In genomic region chr10:71596759-71597158, GRCh38 we compare ENCODE assay signal across 18 cellular contexts.
DNase-seq lines count a peak whose midpoint lies in the region; ATAC-seq and TF ChIP-seq lines count a peak whose summit lies in the region.
"Had no signal": no experiment of that assay in that cellular context is flagged by ENCODE, and none has a peak within 500 bp of the region (broad histone marks: within the 10 kb centered on the region; RNA-seq: fewer than 3 reads in every experiment).

No MANE protein-coding gene starts in this region.

- H3K27ac ChIP-seq in caudate nucleus (ENCODE audit: low read depth, low read length) (peak overlapping the region; percentile 77), layer of hippocampus (ENCODE audit: low read depth, low read length) (peak overlapping the region; percentile 76), skin epidermis (peak overlapping the region in 13 of 21 experiments; percentile 72 to 90 (median 85)), heart right ventricle (peak overlapping the region in 1 of 10 donors; percentile 92)
- H3K27ac ChIP-seq: PC-9 had no signal

- no peaks in the 10 kb centered on the region for H3K9me3 ChIP-seq in heart right ventricle

- TF ChIP-seq CTCF in heart right ventricle (IDR thresholded peaks at IDR 0.05), result no peak

- no peak for ATAC-seq in heart right ventricle

- no peaks in the 10 kb centered on the region for H3K36me3 ChIP-seq in heart right ventricle

- H3K4me3 ChIP-seq in skin epidermis, result no peak overlapping the region
- H3K4me3 ChIP-seq in heart right ventricle, result no peak overlapping the region
- H3K4me3 ChIP-seq: PC-9 had no signal

- H3K27me3 ChIP-seq in layer of hippocampus (ENCODE audit: control insufficient read depth, insufficient read depth, low read length) (no peaks in the 10 kb centered on the region), heart right ventricle (no peaks in the 10 kb centered on the region)

- H3K4me1 ChIP-seq in heart right ventricle, result peaks cover 0 to 41% (median 13%) of the 10 kb centered on the region in 9 donors

- DNase-seq in caudate nucleus (lab: John Stamatoyannopoulos, UW), result no peak
- no peak for DNase-seq in cerebellum (ENCODE audit: low spot score)
- no peak for DNase-seq in heart right ventricle
- DNase-seq in NCI-H187 treated with DMSO at 0.1 percent for 48 hours (lab: John Stamatoyannopoulos, UW), result no peak
- DNase-seq in occipital lobe (lab: John Stamatoyannopoulos, UW), result no peak
- DNase-seq: CD4-positive, CD25-positive, alpha-beta regulatory T cell; H9; HFFc6; KBM-7; NCI-H1092; NCI-H1436; NCI-H1930; NCI-H69; PC-9; RPMI8226; SHP77 had no signal

- 96 to 97% methylated on average over 8 of the region's 8 CpGs for WGBS in heart right ventricle, 2 donors

- intact Hi-C loops in heart right ventricle (cut with DNase I), result no loop called here
